Comparison of ENCODE assay signal across 17 cellular contexts in genomic region chr6:101113468-101114260, GRCh38.
"Had no signal": no experiment of that assay in that cellular context is flagged by ENCODE, and none has a peak within 500 bp of the region (broad histone marks: within the 10 kb centered on the region; RNA-seq: fewer than 3 reads in every experiment).

No MANE protein-coding gene starts in this region.

- H3K27ac ChIP-seq: colonic mucosa, esophagus squamous epithelium, ovary, right lobe of liver, testis, tibial artery had no signal

- H3K4me3 ChIP-seq: colonic mucosa, esophagus squamous epithelium, lung, ovary, right lobe of liver, testis, tibial artery had no signal

- DNase-seq: colonic mucosa; effector CD8-positive, alpha-beta T cell; esophagus squamous epithelium; glutamatergic neuron; immature natural killer cell; islet precursor cell; left colon; natural killer cell; ovary; right lobe of liver; stimulated activated CD4-positive, alpha-beta T cell treated with anti-CD3 and anti-CD28 coated beads, Interleukin-1b, Interleukin-23, amount 100 ng/mL, for 48 hours; stimulated activated CD4-positive, alpha-beta T cell treated with anti-CD3 and anti-CD28 coated beads, Interleukin-4, amount 100 ng/mL, for 4 hours; stimulated activated naive CD8-positive, alpha-beta T cell treated with anti-CD3 and anti-CD28 coated beads, Interleukin-15, Interleukin-2, amounts not matched to agents 100 U/mL and 50 U/mL, for 24 hours; testis; tibial artery had no signal

- H3K36me3 ChIP-seq: colonic mucosa, esophagus squamous epithelium, ovary, right lobe of liver, tibial artery had no signal

- H3K27me3 ChIP-seq: colonic mucosa, esophagus squamous epithelium, ovary, right lobe of liver, testis, tibial artery had no signal

- ATAC-seq: natural killer cell; stimulated activated memory B cell treated with anti-CD40 and anti-IgM and Interleukin-4, amounts not matched to agents 10 μg/mL and 1 μg/mL and 100 μg/mL, for 72 hours; stimulated activated naive CD8-positive, alpha-beta T cell treated with anti-CD3 and anti-CD28 coated beads, Interleukin-15, Interleukin-2, amounts not matched to agents 100 U/mL and 50 U/mL, for 24 hours had no signal

- H3K4me1 ChIP-seq: colonic mucosa, esophagus squamous epithelium, right lobe of liver, testis, tibial artery had no signal

- H3K9me3 ChIP-seq: colonic mucosa, esophagus squamous epithelium, ovary, right lobe of liver, testis, tibial artery had no signal
